ENCODE assay signal across 18 cellular contexts in the genomic region with DNA sequence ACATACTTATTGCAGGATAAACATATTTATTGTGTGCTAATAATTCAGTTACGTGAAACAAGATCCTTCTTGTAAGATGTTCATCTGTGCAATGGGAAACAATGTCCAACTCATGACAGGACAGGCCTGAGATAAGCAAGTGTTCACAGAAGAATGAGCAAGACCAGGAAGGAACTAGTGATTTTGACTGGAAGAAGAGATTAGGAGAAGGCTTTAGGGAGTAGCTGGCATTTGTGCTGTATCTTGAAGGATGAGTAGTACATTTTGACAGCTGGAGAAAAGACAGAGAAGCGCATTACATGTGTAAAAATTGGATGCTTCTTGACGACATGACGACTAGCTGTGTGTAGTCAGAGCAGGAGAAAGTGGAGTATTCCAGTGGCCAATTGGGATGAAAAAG.
"Had no signal": no experiment of that assay in that cellular context is flagged by ENCODE, and none has a peak within 500 bp of the region (broad histone marks: within the 10 kb centered on the region; RNA-seq: fewer than 3 reads in every experiment).

No MANE protein-coding gene starts in this region.

- H3K4me1 ChIP-seq: breast epithelium had no signal

- H3K4me3 ChIP-seq: breast epithelium, heart right ventricle, thoracic aorta, upper lobe of left lung had no signal

- H3K36me3 ChIP-seq: breast epithelium, thoracic aorta, upper lobe of left lung had no signal

- H3K9me3 Mint-ChIP-seq: activated T-cell treated with anti-CD3 and anti-CD28 coated beads, Interleukin-2, amount 50 U/mL, for 72 hours; dendritic cell treated with granulocyte-macrophage colony-stimulating factor and Interleukin-4, amounts not matched to agents 40 ng/mL and 50 ng/mL, for 4 days; memory B cell; T-helper 2 cell treated with Interferon-gamma antibody and Interleukin-4, amounts not matched to agents 5 μg/mL and 100 μg/mL, for 36 hours had no signal

- H3K4me1 Mint-ChIP-seq: activated naive CD4-positive, alpha-beta T cell treated with anti-CD3 and anti-CD28 coated beads, Interleukin-2, amount 50 U/mL, for 24 hours; stimulated activated memory B cell treated with anti-CD40 and anti-IgM and Interleukin-4, amounts not matched to agents 10 μg/mL and 1 μg/mL and 100 μg/mL, for 72 hours had no signal

- FAIRE-seq: astrocyte had no signal

- H3K4me3 Mint-ChIP-seq: activated naive CD4-positive, alpha-beta T cell treated with anti-CD3 and anti-CD28 coated beads, Interleukin-2, amount 50 U/mL, for 24 hours; activated T-cell treated with anti-CD3 and anti-CD28 coated beads, Interleukin-2, amount 50 U/mL, for 72 hours; dendritic cell treated with granulocyte-macrophage colony-stimulating factor and Interleukin-4, amounts not matched to agents 40 ng/mL and 50 ng/mL, for 4 days; memory B cell; naive thymus-derived CD4-positive, alpha-beta T cell; stimulated activated memory B cell treated with anti-CD40 and anti-IgM and Interleukin-4, amounts not matched to agents 10 μg/mL and 1 μg/mL and 100 μg/mL, for 72 hours; T-helper 2 cell treated with Interferon-gamma antibody and Interleukin-4, amounts not matched to agents 5 μg/mL and 100 μg/mL, for 36 hours had no signal

- H3K27ac Mint-ChIP-seq: activated naive CD4-positive, alpha-beta T cell treated with anti-CD3 and anti-CD28 coated beads, Interleukin-2, amount 50 U/mL, for 24 hours; activated T-cell treated with anti-CD3 and anti-CD28 coated beads, Interleukin-2, amount 50 U/mL, for 72 hours; dendritic cell treated with granulocyte-macrophage colony-stimulating factor and Interleukin-4, amounts not matched to agents 40 ng/mL and 50 ng/mL, for 4 days; memory B cell; naive thymus-derived CD4-positive, alpha-beta T cell; stimulated activated memory B cell treated with anti-CD40 and anti-IgM and Interleukin-4, amounts not matched to agents 10 μg/mL and 1 μg/mL and 100 μg/mL, for 72 hours; T-helper 2 cell treated with Interferon-gamma antibody and Interleukin-4, amounts not matched to agents 5 μg/mL and 100 μg/mL, for 36 hours had no signal

- H3K9me3 ChIP-seq: breast epithelium, thoracic aorta, upper lobe of left lung had no signal

- DNase-seq: activated CD4-positive, alpha-beta T cell treated with anti-CD3 and anti-CD28 coated beads, Interleukin-2, amount 50 U/mL, for 4 hours; activated CD4-positive, CD25-positive, alpha-beta regulatory T cell treated with anti-CD3 and anti-CD28 coated beads, Interleukin-2, amount 50 U/mL, for 72 hours; activated effector memory CD4-positive, alpha-beta T cell treated with anti-CD3 and anti-CD28 coated beads, Interleukin-2, amount 50 U/mL, for 16 hours; activated T-cell treated with anti-CD3 and anti-CD28 coated beads, Interleukin-2, amount 50 U/mL, for 72 hours; effector CD8-positive, alpha-beta T cell; heart right ventricle; naive thymus-derived CD4-positive, alpha-beta T cell; stimulated activated CD4-positive, alpha-beta T cell treated with anti-CD3 and anti-CD28 coated beads, Interleukin-4, amount 100 ng/mL, for 24 hours; upper lobe of left lung had no signal

- H3K27me3 Mint-ChIP-seq: activated naive CD4-positive, alpha-beta T cell treated with anti-CD3 and anti-CD28 coated beads, Interleukin-2, amount 50 U/mL, for 24 hours; dendritic cell treated with granulocyte-macrophage colony-stimulating factor and Interleukin-4, amounts not matched to agents 40 ng/mL and 50 ng/mL, for 4 days; memory B cell; naive thymus-derived CD4-positive, alpha-beta T cell; stimulated activated memory B cell treated with anti-CD40 and anti-IgM and Interleukin-4, amounts not matched to agents 10 μg/mL and 1 μg/mL and 100 μg/mL, for 72 hours had no signal

- H3K27ac ChIP-seq: breast epithelium, heart right ventricle, thoracic aorta, upper lobe of left lung had no signal

- H3K27me3 ChIP-seq: breast epithelium, heart right ventricle, upper lobe of left lung had no signal

- ATAC-seq: activated T-cell treated with anti-CD3 and anti-CD28 coated beads, Interleukin-2, amount 50 U/mL, for 72 hours; heart right ventricle; naive thymus-derived CD4-positive, alpha-beta T cell; sciatic nerve; stimulated activated memory B cell treated with anti-CD40 and anti-IgM and Interleukin-4, amounts not matched to agents 10 μg/mL and 1 μg/mL and 100 μg/mL, for 72 hours had no signal
